ENCODE assay signal across 12 cellular contexts in the genomic region with DNA sequence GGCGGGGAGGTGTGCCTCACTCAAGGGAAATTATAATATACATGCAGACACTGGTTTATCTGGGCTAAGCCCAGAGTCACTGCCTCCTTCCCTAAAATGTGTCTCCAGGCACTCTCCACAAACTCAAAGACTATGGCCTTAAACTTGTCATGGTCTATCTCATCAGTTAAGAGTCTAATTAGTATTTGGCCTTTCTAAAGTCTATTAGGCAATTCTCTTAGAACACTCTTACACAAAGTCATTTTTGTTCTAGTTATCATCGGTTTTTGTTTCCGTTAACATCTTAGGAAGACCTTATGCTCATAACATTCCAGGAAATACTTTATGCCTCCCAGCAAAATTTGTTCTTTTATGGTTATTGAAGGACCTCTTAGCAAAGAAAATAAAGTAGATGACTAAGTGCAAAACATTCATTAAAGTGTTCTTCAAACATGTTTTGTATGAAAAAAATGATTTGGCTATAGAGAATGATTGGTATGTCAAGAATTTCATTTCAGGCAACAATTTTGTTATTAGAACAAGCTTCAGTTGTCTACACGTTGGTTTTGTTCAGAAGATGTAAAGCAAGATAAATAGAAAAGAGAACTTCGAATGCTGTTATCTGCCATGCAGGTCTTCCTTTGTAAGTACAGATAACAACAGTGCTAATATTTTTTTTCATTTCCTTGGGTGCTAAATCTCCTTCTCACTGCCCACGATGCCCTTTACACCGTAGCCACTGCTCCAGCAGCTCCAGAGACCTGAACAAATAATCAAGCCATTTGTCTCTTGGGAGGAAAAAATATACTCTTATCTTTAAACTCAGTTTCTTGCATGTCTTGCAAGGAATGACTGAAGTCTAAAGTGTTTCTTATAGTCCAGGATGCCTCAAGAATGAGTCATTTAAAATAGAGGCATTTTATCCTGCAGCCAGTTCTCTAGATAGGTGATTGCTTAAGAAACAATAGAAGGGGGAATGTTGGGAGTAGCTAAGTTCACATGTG.
DNase-seq lines count a peak whose midpoint lies in the region; ATAC-seq, FAIRE-seq and TF ChIP-seq lines count a peak whose summit lies in the region.
"Had no signal": no experiment of that assay in that cellular context is flagged by ENCODE, and none has a peak within 500 bp of the region (broad histone marks: within the 10 kb centered on the region; RNA-seq: fewer than 3 reads in every experiment).

No MANE protein-coding gene starts in this region.

- no peaks in the 10 kb centered on the region for H4K20me1 ChIP-seq in GM23338 (replicated peaks; ENCODE audit: insufficient read depth)

- H3K27ac ChIP-seq in GM23338 (ENCODE audit: low read depth): no peak overlapping the region
- H3K27ac ChIP-seq: thyroid gland had no signal

- peaks cover 1% of the 10 kb centered on the region for H3K27me3 Mint-ChIP-seq in GM23338 (ENCODE audit: insufficient read depth, low read depth, poor library complexity)
- no peaks in the 10 kb centered on the region for H3K27me3 Mint-ChIP-seq in activated CD4-positive, alpha-beta T cell treated with anti-CD3 and anti-CD28 coated beads, Interleukin-2, amount 10 ng/mL, durations not matched to agents 7 days and 5 days

- no peaks in the 10 kb centered on the region for H3K27me3 ChIP-seq in GM23338 (ENCODE audit: insufficient read depth)
- H3K27me3 ChIP-seq: thyroid gland had no signal

- DNase-seq in GM23338 (ENCODE audit: low spot score) (no peak), SW 1271 (lab: John Stamatoyannopoulos, UW) (peak; percentile 69 to 96), fibroblast of peridontal ligament (ENCODE audit: extremely low read depth) (peak; percentile 22), skeletal muscle cell (ENCODE audit: low read depth) (peak; percentile 54), frontal cortex (ENCODE audit: low spot score in 2 of 2) (no peak), 8988T (no peak)
- DNase-seq in activated CD4-positive, alpha-beta T cell treated with anti-CD3 and anti-CD28 coated beads, Interleukin-2, amount 10 ng/mL, durations not matched to agents 7 days and 5 days: no peak
- DNase-seq: mucosa of descending colon; SHP77 treated with DMSO at 0.1 percent for 48 hours; stimulated activated CD4-positive, alpha-beta T cell treated with anti-CD3 and anti-CD28 coated beads, Interleukin-1b, Interleukin-23, amount 100 ng/mL, for 48 hours; thyroid gland had no signal

- H3K4me2 ChIP-seq in GM23338: no peak overlapping the region

- POLR2A ChIA-PET in activated CD4-positive, alpha-beta T cell treated with anti-CD3 and anti-CD28 coated beads, Interleukin-2, amount 10 ng/mL, durations not matched to agents 7 days and 5 days (lab: Charles Lee): no interaction called here

- no peaks in the 10 kb centered on the region for H3K4me1 Mint-ChIP-seq in GM23338
- H3K4me1 Mint-ChIP-seq in activated CD4-positive, alpha-beta T cell treated with anti-CD3 and anti-CD28 coated beads, Interleukin-2, amount 10 ng/mL, durations not matched to agents 7 days and 5 days: no peaks in the 10 kb centered on the region

- TF ChIP-seq CTCF in GM23338 (conservative IDR thresholded peaks at IDR 0.05; ENCODE audit: low read depth in 2 of 2): no peak

- no peaks in the 10 kb centered on the region for H3K79me2 ChIP-seq in GM23338 (replicated peaks; ENCODE audit: insufficient read depth)

- H3K36me3 Mint-ChIP-seq in GM23338 (ENCODE audit: low read depth): no peaks in the 10 kb centered on the region
- H3K36me3 Mint-ChIP-seq in activated CD4-positive, alpha-beta T cell treated with anti-CD3 and anti-CD28 coated beads, Interleukin-2, amount 10 ng/mL, durations not matched to agents 7 days and 5 days (ENCODE audit: low read depth): no peaks in the 10 kb centered on the region

- no peak for FAIRE-seq in frontal cortex (lab: Jason Lieb, UNC)

- H3F3A ChIP-seq in GM23338 (replicated peaks; ENCODE audit: low read depth): no peaks in the 10 kb centered on the region

- H3K4me3 Mint-ChIP-seq in GM23338: no peak overlapping the region
- no peak overlapping the region for H3K4me3 Mint-ChIP-seq in activated CD4-positive, alpha-beta T cell treated with anti-CD3 and anti-CD28 coated beads, Interleukin-2, amount 10 ng/mL, durations not matched to agents 7 days and 5 days

- H3K9me2 ChIP-seq in GM23338 (ENCODE audit: insufficient read depth): no peaks in the 10 kb centered on the region

- 0 out of 2 replicates have a peak overlapping the region, but pooled peaks have one; percentile 43 for H3K27ac Mint-ChIP-seq in GM23338
- no peak overlapping the region for H3K27ac Mint-ChIP-seq in activated CD4-positive, alpha-beta T cell treated with anti-CD3 and anti-CD28 coated beads, Interleukin-2, amount 10 ng/mL, durations not matched to agents 7 days and 5 days

- ATAC-seq in GM23338 (no peak), GM18519 (IDR thresholded peaks at IDR 0.05; ENCODE audit: low FRiP score, unreplicated experiment) (no peak)
- ATAC-seq: mucosa of descending colon had no signal

- H3K9me3 Mint-ChIP-seq in GM23338: no peaks in the 10 kb centered on the region
- peaks cover 5% of the 10 kb centered on the region for H3K9me3 Mint-ChIP-seq in activated CD4-positive, alpha-beta T cell treated with anti-CD3 and anti-CD28 coated beads, Interleukin-2, amount 10 ng/mL, durations not matched to agents 7 days and 5 days

- CTCF ChIA-PET in activated CD4-positive, alpha-beta T cell treated with anti-CD3 and anti-CD28 coated beads, Interleukin-2, amount 10 ng/mL, durations not matched to agents 7 days and 5 days (lab: Charles Lee): no interaction called here

- H3K36me3 ChIP-seq in GM23338 (ENCODE audit: insufficient read depth): no peaks in the 10 kb centered on the region
- H3K36me3 ChIP-seq: thyroid gland had no signal

- H3K4me1 ChIP-seq in GM23338 (ENCODE audit: insufficient read depth): no peaks in the 10 kb centered on the region
- H3K4me1 ChIP-seq: thyroid gland had no signal

- no peak overlapping the region for H2AFZ ChIP-seq in GM23338

- H3K4me3 ChIP-seq in GM23338: no peak overlapping the region
- H3K4me3 ChIP-seq in skeletal muscle cell (ENCODE audit: low read depth, low read length): no peak overlapping the region
- H3K4me3 ChIP-seq: mucosa of descending colon, thyroid gland had no signal

TF ChIP-seq in GM23338, 12 proteins besides CTCF, POLR2A, EP300 and RAD21:
- TF ChIP-seq ZNF114 (CRISPR knock-in tag; IDR thresholded peaks at IDR 0.05): no peak
- no peak for TF ChIP-seq JUNB (IDR thresholded peaks at IDR 0.05; ENCODE audit: unreplicated experiment)
- TF ChIP-seq POLR2AphosphoS5 (IDR thresholded peaks at IDR 0.05; ENCODE audit: low read depth): no peak
- TF ChIP-seq, protein P1, sequence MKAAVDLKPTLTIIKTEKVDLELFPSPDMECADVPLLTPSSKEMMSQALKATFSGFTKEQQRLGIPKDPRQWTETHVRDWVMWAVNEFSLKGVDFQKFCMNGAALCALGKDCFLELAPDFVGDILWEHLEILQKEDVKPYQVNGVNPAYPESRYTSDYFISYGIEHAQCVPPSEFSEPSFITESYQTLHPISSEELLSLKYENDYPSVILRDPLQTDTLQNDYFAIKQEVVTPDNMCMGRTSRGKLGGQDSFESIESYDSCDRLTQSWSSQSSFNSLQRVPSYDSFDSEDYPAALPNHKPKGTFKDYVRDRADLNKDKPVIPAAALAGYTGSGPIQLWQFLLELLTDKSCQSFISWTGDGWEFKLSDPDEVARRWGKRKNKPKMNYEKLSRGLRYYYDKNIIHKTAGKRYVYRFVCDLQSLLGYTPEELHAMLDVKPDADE (IDR thresholded peaks at IDR 0.05): no peak
- no peak for TF ChIP-seq EZH2 (IDR thresholded peaks at IDR 0.05; ENCODE audit: low read depth, unreplicated experiment)
- no peak for TF ChIP-seq ZNF331 (CRISPR knock-in tag; IDR thresholded peaks at IDR 0.05; ENCODE audit: low read depth)

Comparison
In these comparisons a context has a peak if more than half of its experiments do, and no peak if none do; other contexts are left out.
1. DNase-seq: peak in SW 1271 (2 of 2), fibroblast of peridontal ligament (single experiment) and skeletal muscle cell (single experiment); none in GM23338 (single experiment), frontal cortex (0 of 2), 8988T (single experiment) and activated CD4-positive, alpha-beta T cell treated with anti-CD3 and anti-CD28 coated beads, Interleukin-2, amount 10 ng/mL, durations not matched to agents 7 days and 5 days (single experiment).